ENCODE assay signal across 8 cellular contexts in genomic region chr9:120929392-120929791, GRCh38. TPM values are rescaled to one million over a fixed set of nuclear protein-coding genes. Genes with fewer than 3 reads are reported as not detected.
DNase-seq lines count a peak whose midpoint lies in the region; ATAC-seq and TF ChIP-seq lines count a peak whose summit lies in the region.

No MANE protein-coding gene starts in this region.

- no peaks in the 10 kb centered on the region for H3K79me1 ChIP-seq in H9 (ENCODE audit: insufficient read depth, low read depth, low read length, poor library complexity, severe bottlenecking)

- CTCF ChIA-PET in activated CD8-positive, alpha-beta T cell treated with anti-CD3 and anti-CD28 coated beads, Interleukin-2, amount 10 ng/mL, durations not matched to agents 7 days and 5 days (lab: Charles Lee) = interaction anchor here (0.8 to 1.8 kb wide), 5 partner anchors 9 to 60 kb away, joined by 3 to 22 read pairs (median 4); no protein-coding TSS in a partner anchor

- 0 out of 2 replicates have a peak overlapping the region, but pooled peaks have one; percentile 72 for H3K14ac ChIP-seq in H9 (ENCODE audit: insufficient read depth, low read length)

- H4K5ac ChIP-seq in H9 (ENCODE audit: insufficient read length, low read depth, low read length) = no peak overlapping the region

- peaks cover 36% of the 10 kb centered on the region for H3F3A ChIP-seq in smooth muscle cell (ENCODE audit: low read depth)

- no peaks in the 10 kb centered on the region for H3K27me3 ChIP-seq in H9 (ENCODE audit: insufficient read depth, low read length)
- no peaks in the 10 kb centered on the region for H3K27me3 ChIP-seq in smooth muscle cell (ENCODE audit: low read depth)

- peak overlapping the region; percentile 51 for H3K4me2 ChIP-seq in H9 (ENCODE audit: insufficient read depth, insufficient read length, low read length)
- H3K4me2 ChIP-seq in smooth muscle cell = peak overlapping the region; percentile 92

- H2BK15ac ChIP-seq in H9 (ENCODE audit: low read depth, low read length) = no peak overlapping the region

- no peak overlapping the region for H3K4ac ChIP-seq in H9 (ENCODE audit: low read depth, low read length)

- H3K36me3 Mint-ChIP-seq in H9 (ENCODE audit: insufficient read depth in 1 of 3, low read depth in 3 of 3) = no peaks in the 10 kb centered on the region
- H3K36me3 Mint-ChIP-seq in activated CD8-positive, alpha-beta T cell treated with anti-CD3 and anti-CD28 coated beads, Interleukin-2, amount 10 ng/mL, durations not matched to agents 7 days and 5 days (ENCODE audit: low read depth) = peaks cover 35% of the 10 kb centered on the region

- H3K4me3 Mint-ChIP-seq in H9 = peak overlapping the region; percentile 59 to 71; a peak in 4 of 5 replicates
- H3K4me3 Mint-ChIP-seq in activated CD8-positive, alpha-beta T cell treated with anti-CD3 and anti-CD28 coated beads, Interleukin-2, amount 10 ng/mL, durations not matched to agents 7 days and 5 days = peak overlapping the region; percentile 74

- H2AK5ac ChIP-seq in H9 (ENCODE audit: insufficient read length, low read length) = no peak overlapping the region

- H3K9me3 ChIP-seq in H9 (ENCODE audit: control insufficient read depth, low read depth, low read length) (no peaks in the 10 kb centered on the region), smooth muscle cell (replicated peaks; ENCODE audit: low read depth) (no peaks in the 10 kb centered on the region)

- no peak overlapping the region for H2BK12ac ChIP-seq in H9 (ENCODE audit: insufficient read length, low read depth, low read length)

- no peak overlapping the region for H2AFZ ChIP-seq in H9 (ENCODE audit: low read length)
- peak overlapping the region; percentile 77 for H2AFZ ChIP-seq in smooth muscle cell (ENCODE audit: low read depth)

- H3K23ac ChIP-seq in H9 (ENCODE audit: insufficient read length, low read depth, low read length) = no peak overlapping the region

- no CpG with 5 or more reads among the region's 10 CpGs for WGBS in H9 (ENCODE audit: extremely low coverage, insufficient read length, low lambda C conversion rate)
- 72% methylated on average over 10 of the region's 10 CpGs for WGBS in smooth muscle cell (ENCODE audit: low lambda C conversion rate)

- peaks cover 30 to 38% of the 10 kb centered on the region in 2 experiments for H3K4me1 Mint-ChIP-seq in H9
- peaks cover 86% of the 10 kb centered on the region for H3K4me1 Mint-ChIP-seq in activated CD8-positive, alpha-beta T cell treated with anti-CD3 and anti-CD28 coated beads, Interleukin-2, amount 10 ng/mL, durations not matched to agents 7 days and 5 days (ENCODE audit: low read depth)

- POLR2A ChIA-PET in activated CD8-positive, alpha-beta T cell treated with anti-CD3 and anti-CD28 coated beads, Interleukin-2, amount 10 ng/mL, durations not matched to agents 7 days and 5 days (lab: Charles Lee) = interaction anchor here (0.5 to 15.6 kb wide), 16 partner anchors 6 to 192 kb away, joined by 3 to 344 read pairs (median 8); partner anchors contain the start of genes FBXW2, PHF19, PSMD5 and TRAF1

- ATAC-seq in activated CD8-positive, alpha-beta T cell treated with anti-CD3 and anti-CD28 coated beads, Interleukin-2, amount 10 ng/mL, durations not matched to agents 7 days and 5 days = no peak
- ATAC-seq in HG02970 (IDR thresholded peaks at IDR 0.05; ENCODE audit: low FRiP score, unreplicated experiment) (no peak), GM21576 (IDR thresholded peaks at IDR 0.05; ENCODE audit: unreplicated experiment) (no peak)

- DNase-seq in H9 (no peak), smooth muscle cell (lab: John Stamatoyannopoulos, UW; ENCODE audit: unreplicated experiment) (no peak), GM19240 (ENCODE audit: insufficient read length, low spot score) (no peak), LoVo (ENCODE audit: low spot score) (no peak)
- DNase-seq in activated CD8-positive, alpha-beta T cell treated with anti-CD3 and anti-CD28 coated beads, Interleukin-2, amount 10 ng/mL, durations not matched to agents 7 days and 5 days = no peak

- no peaks in the 10 kb centered on the region for H3K79me2 ChIP-seq in H9 (ENCODE audit: insufficient read depth, low read length)
- no peaks in the 10 kb centered on the region for H3K79me2 ChIP-seq in smooth muscle cell (ENCODE audit: low read depth)

- no peak overlapping the region for H3K56ac ChIP-seq in H9 (ENCODE audit: insufficient read length, low read depth, low read length)

- H4K20me1 ChIP-seq in H9 (ENCODE audit: control insufficient read depth, insufficient read depth, insufficient read length) (no peaks in the 10 kb centered on the region), smooth muscle cell (ENCODE audit: low read depth) (no peaks in the 10 kb centered on the region)

- H3K4me3 ChIP-seq in iPS-11a (ENCODE audit: low read depth, low read length) (peak overlapping the region; percentile 41), smooth muscle cell (peak overlapping the region; percentile 60)

- H4K8ac ChIP-seq in H9 (replicated peaks; ENCODE audit: insufficient read length, low read depth, low read length) = no peak overlapping the region

- no peak overlapping the region; a peak in 1 of 7 replicates for H3K27ac Mint-ChIP-seq in H9
- peak overlapping the region; percentile 93 for H3K27ac Mint-ChIP-seq in activated CD8-positive, alpha-beta T cell treated with anti-CD3 and anti-CD28 coated beads, Interleukin-2, amount 10 ng/mL, durations not matched to agents 7 days and 5 days

- H3K9ac ChIP-seq in H9 (ENCODE audit: extremely low read depth, insufficient read length, low read length) (no peak overlapping the region), smooth muscle cell (ENCODE audit: low read depth) (peak overlapping the region; percentile 66)

- peaks cover 10% of the 10 kb centered on the region for H3K23me2 ChIP-seq in H9 (ENCODE audit: insufficient read length, low read depth, low read length, poor library complexity, severe bottlenecking)

- no peaks in the 10 kb centered on the region for H3K36me3 ChIP-seq in smooth muscle cell (ENCODE audit: low read depth)

- no peaks in the 10 kb centered on the region for H3K9me3 Mint-ChIP-seq in H9
- H3K9me3 Mint-ChIP-seq in activated CD8-positive, alpha-beta T cell treated with anti-CD3 and anti-CD28 coated beads, Interleukin-2, amount 10 ng/mL, durations not matched to agents 7 days and 5 days (ENCODE audit: insufficient read depth) = no peaks in the 10 kb centered on the region

- H2BK20ac ChIP-seq in H9 (ENCODE audit: low read depth, low read length, poor library complexity, severe bottlenecking) = no peak overlapping the region

- no peak overlapping the region for H4K91ac ChIP-seq in H9 (ENCODE audit: insufficient read length, low read depth, low read length)

- H2BK5ac ChIP-seq in H9 (ENCODE audit: insufficient read length, low read length) = no peak overlapping the region

- no peak overlapping the region for H2BK120ac ChIP-seq in H9 (ENCODE audit: low read depth, low read length, poor library complexity, severe bottlenecking)

- H3K4me1 ChIP-seq in H9 (ENCODE audit: insufficient read depth, low read length) (peaks cover 4% of the 10 kb centered on the region; the same call in 1 of the 2 replicates), smooth muscle cell (ENCODE audit: low read depth) (peaks cover 20% of the 10 kb centered on the region)

- no peak for TF ChIP-seq CTCF in H9 (conservative IDR thresholded peaks at IDR 0.05)
- TF ChIP-seq CTCF in smooth muscle cell (IDR thresholded peaks at IDR 0.05; ENCODE audit: borderline replicate concordance, insufficient read depth, poor library complexity, severe bottlenecking) = no peak

- H3K27ac ChIP-seq in H9 (ENCODE audit: insufficient read length, low read depth, low read length) = no peak overlapping the region
- H3K27ac ChIP-seq in smooth muscle cell (ENCODE audit: low read depth) = peak overlapping the region; percentile 64

- no peak overlapping the region for H3K18ac ChIP-seq in H9 (ENCODE audit: insufficient read length, low read depth, low read length)

- H3K27me3 Mint-ChIP-seq in H9 (ENCODE audit: low read depth) = peaks cover 16% of the 10 kb centered on the region
- H3K27me3 Mint-ChIP-seq in activated CD8-positive, alpha-beta T cell treated with anti-CD3 and anti-CD28 coated beads, Interleukin-2, amount 10 ng/mL, durations not matched to agents 7 days and 5 days (ENCODE audit: low read depth) = no peaks in the 10 kb centered on the region

- no peak overlapping the region for H3T11ph ChIP-seq in H9 (ENCODE audit: low read length)

RNA-seq across cellular contexts. Expression of gene TRAF1, which starts 2.8 kb away (rescaled TPM):
- 1.4 and 1.5 TPM in 2 replicates for total RNA-seq in H9 (2021)
- total RNA-seq in activated CD8-positive, alpha-beta T cell treated with anti-CD3 and anti-CD28 coated beads, Interleukin-2, amount 10 ng/mL, durations not matched to agents 7 days and 5 days = 10 to 100 TPM; 51.6 to 52.9 TPM
- total RNA-seq in smooth muscle cell = 5.4 and 5.9 TPM in 2 replicates
- polyA plus RNA-seq in smooth muscle cell = 2.9 and 4.6 TPM in 2 replicates

RNA-seq across cellular contexts. Expression of gene PHF19, which starts 52.4 kb away (rescaled TPM):
- total RNA-seq in H9 (2021) (66.7 and 66.8 TPM in 2 replicates), smooth muscle cell (18.2 and 19.3 TPM in 2 replicates)
- total RNA-seq in activated CD8-positive, alpha-beta T cell treated with anti-CD3 and anti-CD28 coated beads, Interleukin-2, amount 10 ng/mL, durations not matched to agents 7 days and 5 days = 100 to 1,000 TPM; 273 to 290 TPM
- polyA plus RNA-seq in smooth muscle cell = 14.1 and 16.0 TPM in 2 replicates
